21 cellular contexts compared by ENCODE assay signal in genomic region chr14:56310643-56311042, GRCh38.
DNase-seq lines count a peak whose midpoint lies in the region; ATAC-seq and TF ChIP-seq lines count a peak whose summit lies in the region.
"Had no signal": no experiment of that assay in that cellular context is flagged by ENCODE, and none has a peak within 500 bp of the region (broad histone marks: within the 10 kb centered on the region; RNA-seq: fewer than 3 reads in every experiment).

No MANE protein-coding gene starts in this region.

- TF ChIP-seq CTCF in cardiac muscle cell (IDR thresholded peaks at IDR 0.05; ENCODE audit: low read depth, low read length) (no peak), choroid plexus epithelial cell (conservative IDR thresholded peaks at IDR 0.05; ENCODE audit: low read depth, low read length) (no peak)

- H3K4me3 ChIP-seq in cardiac muscle cell (no peak overlapping the region), choroid plexus epithelial cell (ENCODE audit: low read depth, low read length) (no peak overlapping the region), mesenchymal stem cell (ENCODE audit: insufficient read depth in 1 of 2, low read depth in 1 of 2, low read length in 2 of 2) (no peak overlapping the region), aorta (ENCODE audit: low read length in 2 of 2) (no peak overlapping the region)
- H3K4me3 ChIP-seq: pancreas, Peyer's patch, spleen, upper lobe of left lung had no signal

- no peak overlapping the region for H2AFZ ChIP-seq in mesenchymal stem cell (ENCODE audit: low read depth, low read length)

- peak; percentile 56 for ATAC-seq in aorta (ENCODE audit: low FRiP score)
- no peak for ATAC-seq in HG02884 (IDR thresholded peaks at IDR 0.05; ENCODE audit: unreplicated experiment)
- no peak for ATAC-seq in GM18520 (IDR thresholded peaks at IDR 0.05; ENCODE audit: unreplicated experiment)
- ATAC-seq: pancreas; stimulated activated memory B cell treated with anti-CD40 and anti-IgM and Interleukin-4, amounts not matched to agents 10 μg/mL and 1 μg/mL and 100 μg/mL, for 72 hours had no signal

- intact Hi-C loops in cardiac septum (cut with DNase I) = no loop called here
- intact Hi-C loops in aorta (cut with DNase I) = no loop called here

- H3K18ac ChIP-seq in mesenchymal stem cell (ENCODE audit: low read depth in 1 of 2, low read length in 2 of 2) = peak overlapping the region; percentile 38 to 46

- H3K9me3 ChIP-seq in cardiac muscle cell (ENCODE audit: low read depth) = no peaks in the 10 kb centered on the region
- no peaks in the 10 kb centered on the region for H3K9me3 ChIP-seq in mesenchymal stem cell (ENCODE audit: control insufficient read depth, low read length)
- H3K9me3 ChIP-seq in aorta (ENCODE audit: control insufficient read depth, low read length) = no peaks in the 10 kb centered on the region
- H3K9me3 ChIP-seq: pancreas, Peyer's patch, upper lobe of left lung had no signal

- H3K4me1 ChIP-seq in cardiac muscle cell (ENCODE audit: low read depth) (peaks cover 9% of the 10 kb centered on the region), mesenchymal stem cell (ENCODE audit: control insufficient read depth, insufficient read depth, low read depth, low read length) (peaks cover 4% of the 10 kb centered on the region), aorta (ENCODE audit: control insufficient read depth in 1 of 2, insufficient read depth in 2 of 2, low read length in 2 of 2) (peaks cover 5 to 6% of the 10 kb centered on the region in 2 donors)
- H3K4me1 ChIP-seq: pancreas, Peyer's patch, spleen, upper lobe of left lung had no signal

- no peak overlapping the region for H3K14ac ChIP-seq in mesenchymal stem cell (ENCODE audit: low read length in 2 of 2)

- no peak overlapping the region for H4K91ac ChIP-seq in mesenchymal stem cell (ENCODE audit: low read length)

- H3K36me3 ChIP-seq in cardiac muscle cell (no peaks in the 10 kb centered on the region), mesenchymal stem cell (ENCODE audit: control insufficient read depth in 1 of 2, insufficient read depth in 2 of 2, low read depth in 1 of 2, low read length in 2 of 2) (no peaks in the 10 kb centered on the region), aorta (ENCODE audit: control insufficient read depth in 1 of 2, insufficient read depth in 2 of 2, low read length in 1 of 2) (no peaks in the 10 kb centered on the region)
- H3K36me3 ChIP-seq: pancreas, Peyer's patch, spleen, upper lobe of left lung had no signal

- H3K79me1 ChIP-seq in mesenchymal stem cell (replicated peaks; ENCODE audit: low read length, poor library complexity, severe bottlenecking) = no peaks in the 10 kb centered on the region

- H3K23ac ChIP-seq in mesenchymal stem cell (ENCODE audit: low read length in 2 of 2) = no peak overlapping the region

- WGBS in mesenchymal stem cell = 13% methylated on average over 10 of the region's 10 CpGs
- 26 to 32% methylated on average over 10 of the region's 10 CpGs for WGBS in aorta, 2 donors

- H3K27ac ChIP-seq in cardiac muscle cell (no peak overlapping the region), mesenchymal stem cell (ENCODE audit: low read length, poor library complexity, severe bottlenecking) (peak overlapping the region; percentile 31), aorta (ENCODE audit: low read depth in 1 of 2, low read length in 2 of 2) (peak overlapping the region in 1 of 2 donors; percentile 85)
- H3K27ac ChIP-seq: pancreas, Peyer's patch, spleen, upper lobe of left lung had no signal

- no peak overlapping the region for H2BK120ac ChIP-seq in mesenchymal stem cell (ENCODE audit: low read depth, low read length)

- peak overlapping the region; percentile 41 for H3K4me2 ChIP-seq in mesenchymal stem cell (ENCODE audit: low read length, poor library complexity, severe bottlenecking)

- no peak overlapping the region for H3K4ac ChIP-seq in mesenchymal stem cell (ENCODE audit: low read depth in 1 of 2, low read length in 2 of 2)

- no peak overlapping the region for H4K8ac ChIP-seq in mesenchymal stem cell (ENCODE audit: low read length)

- peak; percentile 6 to 54 for DNase-seq in cardiac muscle cell (ENCODE audit: low read depth in 1 of 2, low spot score in 1 of 2)
- no peak for DNase-seq in cardiac septum (ENCODE audit: low spot score)
- peak; percentile 62 for DNase-seq in choroid plexus epithelial cell (ENCODE audit: low read depth)
- DNase-seq in mesenchymal stem cell = peak; percentile 56
- DNase-seq in aorta = no peak
- no peak for DNase-seq in mucosa of gallbladder (ENCODE audit: low spot score)
- DNase-seq: activated CD4-positive, alpha-beta T cell treated with anti-CD3 and anti-CD28 coated beads, Interleukin-2, amount 50 U/mL, for 48 hours; activated T-cell treated with anti-CD3 and anti-CD28 coated beads, Interleukin-2, amount 50 U/mL, for 48 hours; CD4-positive, CD25-positive, alpha-beta regulatory T cell; cerebellar nuclear complex; endodermal cell; islet precursor cell; NCI-H1105; NCI-H774; pancreas; Peyer's patch; spleen; upper lobe of left lung had no signal

- no peak overlapping the region for H3K9ac ChIP-seq in mesenchymal stem cell (ENCODE audit: low read length)

- no peak overlapping the region for H2AK5ac ChIP-seq in mesenchymal stem cell (ENCODE audit: low read length, severe bottlenecking)

- H2BK15ac ChIP-seq in mesenchymal stem cell (ENCODE audit: low read depth, poor library complexity, severe bottlenecking) = no peak overlapping the region

- H3K27me3 ChIP-seq in cardiac muscle cell = no peaks in the 10 kb centered on the region
- no peaks in the 10 kb centered on the region for H3K27me3 ChIP-seq in mesenchymal stem cell (ENCODE audit: control insufficient read depth in 1 of 2, insufficient read depth in 1 of 2, low read length in 2 of 2)
- H3K27me3 ChIP-seq in aorta (ENCODE audit: control insufficient read depth in 1 of 2, insufficient read depth in 2 of 2, low read length in 1 of 2) = no peaks in the 10 kb centered on the region
- H3K27me3 ChIP-seq: pancreas, Peyer's patch, spleen, upper lobe of left lung had no signal

- H2BK5ac ChIP-seq in mesenchymal stem cell (ENCODE audit: low read depth, low read length, poor library complexity, severe bottlenecking) = no peak overlapping the region

- peak overlapping the region in 1 of 2 experiments; percentile 37 for H2BK12ac ChIP-seq in mesenchymal stem cell (ENCODE audit: low read length in 2 of 2)

Comparison
In these comparisons a context has a peak if more than half of its experiments do, and no peak if none do; other contexts are left out.
1. DNase-seq: peak in cardiac muscle cell (2 of 2), choroid plexus epithelial cell (single experiment) and mesenchymal stem cell (single experiment); none in cardiac septum (single experiment), aorta (0 of 2) and mucosa of gallbladder (single experiment).